24 cellular contexts compared by ENCODE assay signal in the genomic region with DNA sequence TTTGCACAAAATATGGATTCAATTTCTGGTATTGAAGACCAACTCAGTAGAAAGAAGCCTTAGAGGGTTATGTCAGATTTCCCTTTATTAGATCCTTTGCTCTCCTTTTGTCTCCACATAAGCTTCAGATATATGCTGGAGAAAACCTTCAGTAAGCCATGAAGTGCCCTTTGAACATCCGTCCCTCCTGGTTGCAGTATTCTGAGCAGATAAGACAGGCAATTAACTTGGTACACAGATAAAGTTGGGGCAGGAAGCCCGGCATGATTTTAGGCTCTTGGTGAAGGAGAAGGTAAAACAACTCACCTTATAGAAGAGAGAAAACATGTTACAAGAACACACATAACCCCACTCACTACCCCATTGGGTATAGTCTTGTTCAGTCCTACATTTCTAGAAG.
DNase-seq lines count a peak whose midpoint lies in the region; ATAC-seq and TF ChIP-seq lines count a peak whose summit lies in the region.
"Had no signal": no experiment of that assay in that cellular context is flagged by ENCODE, and none has a peak within 500 bp of the region (broad histone marks: within the 10 kb centered on the region; RNA-seq: fewer than 3 reads in every experiment).

No MANE protein-coding gene starts in this region.

- no peaks in the 10 kb centered on the region for H3K9me2 ChIP-seq in hepatocyte (replicated peaks; ENCODE audit: insufficient read depth)

- H3K4me1 Mint-ChIP-seq in neural progenitor cell: peaks cover 7% of the 10 kb centered on the region
- H3K4me1 Mint-ChIP-seq: CD14-positive monocyte; CD8-positive, alpha-beta memory T cell; GM23338 had no signal

- H3K4me3 ChIP-seq in hepatocyte: no peak overlapping the region
- H3K4me3 ChIP-seq in neural progenitor cell: no peak overlapping the region
- H3K4me3 ChIP-seq: A549; BLaER1 treated with 17β-estradiol and CSF1 and Interleukin-3, amounts not matched to agents 10 nM and 100 nM; GM12878; GM23338 had no signal

- no peak for ATAC-seq in GM19455 (IDR thresholded peaks at IDR 0.05; ENCODE audit: unreplicated experiment)
- ATAC-seq: A549, GM12878, GM23338, HCT116 had no signal

- H3K9me3 Mint-ChIP-seq in neural progenitor cell: no peaks in the 10 kb centered on the region
- H3K9me3 Mint-ChIP-seq: CD4-positive, alpha-beta T cell; GM23338; H9 had no signal

- no peaks in the 10 kb centered on the region for H3K36me3 Mint-ChIP-seq in neural progenitor cell
- H3K36me3 Mint-ChIP-seq: CD14-positive monocyte; CD8-positive, alpha-beta memory T cell had no signal

- H3K27me3 ChIP-seq in hepatocyte (no peaks in the 10 kb centered on the region), neural progenitor cell (no peaks in the 10 kb centered on the region)
- H3K27me3 ChIP-seq: BE2C; BLaER1 treated with 17β-estradiol and CSF1 and Interleukin-3, amounts not matched to agents 10 nM and 100 nM had no signal

- H3K27me3 Mint-ChIP-seq in neural progenitor cell (ENCODE audit: insufficient read depth, low read depth): no peaks in the 10 kb centered on the region

- no peak overlapping the region for H3K4me2 ChIP-seq in hepatocyte
- peak overlapping the region; percentile 60 for H3K4me2 ChIP-seq in neural progenitor cell
- H3K4me2 ChIP-seq: A549; BLaER1 treated with 17β-estradiol and CSF1 and Interleukin-3, amounts not matched to agents 10 nM and 100 nM; GM23338 had no signal

- H3F3A ChIP-seq in neural progenitor cell (ENCODE audit: low read depth): peaks cover 18% of the 10 kb centered on the region

- H4K20me1 ChIP-seq in hepatocyte (ENCODE audit: insufficient read depth, poor library complexity, severe bottlenecking) (no peaks in the 10 kb centered on the region), neural progenitor cell (ENCODE audit: low read depth) (no peaks in the 10 kb centered on the region)
- H4K20me1 ChIP-seq: BLaER1 treated with 17β-estradiol and CSF1 and Interleukin-3, amounts not matched to agents 10 nM and 100 nM had no signal

- no peak overlapping the region for H2AFZ ChIP-seq in hepatocyte
- peak overlapping the region; percentile 29 for H2AFZ ChIP-seq in neural progenitor cell (replicated peaks)

- H3K79me2 ChIP-seq in hepatocyte: no peaks in the 10 kb centered on the region
- no peaks in the 10 kb centered on the region for H3K79me2 ChIP-seq in neural progenitor cell (ENCODE audit: low read depth)

- peak; percentile 6 for DNase-seq in HuH-7 (ENCODE audit: low spot score)
- peak; percentile 43 for DNase-seq in hepatocyte (ENCODE audit: low spot score)
- no peak for DNase-seq in neural progenitor cell (ENCODE audit: low spot score)
- DNase-seq in NCI-H1930 (lab: John Stamatoyannopoulos, UW): no peak
- DNase-seq in T1000 (lab: John Stamatoyannopoulos, UW): no peak
- no peak for DNase-seq in iPS-NIHi7 (ENCODE audit: extremely low spot score)
- DNase-seq: 8988T; ACHN; AML-193; BE2C; CD4-positive, alpha-beta T cell; CD8-positive, alpha-beta memory T cell; DMS 273 treated with DMSO at 0.1 percent for 48 hours; DMS79; EL; GDM1; H9 had no signal

- H3K27ac Mint-ChIP-seq in neural progenitor cell: no peak overlapping the region
- H3K27ac Mint-ChIP-seq: CD4-positive, alpha-beta T cell; CD8-positive, alpha-beta memory T cell; GM23338 had no signal

- TF ChIP-seq CTCF in hepatocyte (IDR thresholded peaks at IDR 0.05; ENCODE audit: poor library complexity): no peak
- no peak for TF ChIP-seq CTCF in neural progenitor cell (IDR thresholded peaks at IDR 0.05)

- no peak overlapping the region for H3K9ac ChIP-seq in neural progenitor cell
- H3K9ac ChIP-seq: BLaER1 treated with 17β-estradiol and CSF1 and Interleukin-3, amounts not matched to agents 10 nM and 100 nM had no signal

- H3K4me1 ChIP-seq in hepatocyte (ENCODE audit: insufficient read depth) (peaks cover 13% of the 10 kb centered on the region), neural progenitor cell (peaks cover 27% of the 10 kb centered on the region)
- H3K4me1 ChIP-seq: A549; BE2C; BLaER1 treated with 17β-estradiol and CSF1 and Interleukin-3, amounts not matched to agents 10 nM and 100 nM had no signal

- H3K27ac ChIP-seq in hepatocyte (peak overlapping the region; percentile 89), neural progenitor cell (peak overlapping the region; percentile 73)
- H3K27ac ChIP-seq: A549; BLaER1 treated with 17β-estradiol and CSF1 and Interleukin-3, amounts not matched to agents 10 nM and 100 nM had no signal

- H3K9me3 ChIP-seq in hepatocyte (ENCODE audit: low read depth) (no peaks in the 10 kb centered on the region), neural progenitor cell (ENCODE audit: low read depth) (no peaks in the 10 kb centered on the region)
- H3K9me3 ChIP-seq: BE2C had no signal

- 51% methylated on average over 2 of the region's 2 CpGs for WGBS in hepatocyte (ENCODE audit: low lambda C conversion rate, missing lambda C conversion rate)

- H3K36me3 ChIP-seq in hepatocyte (replicated peaks; ENCODE audit: insufficient read depth, low read depth): no peaks in the 10 kb centered on the region
- H3K36me3 ChIP-seq in neural progenitor cell: no peaks in the 10 kb centered on the region
- H3K36me3 ChIP-seq: BE2C; BLaER1 treated with 17β-estradiol and CSF1 and Interleukin-3, amounts not matched to agents 10 nM and 100 nM had no signal

- no peak overlapping the region for H3K4me3 Mint-ChIP-seq in neural progenitor cell
- H3K4me3 Mint-ChIP-seq: CD14-positive monocyte; CD4-positive, alpha-beta T cell; CD8-positive, alpha-beta memory T cell; GM23338; H9 had no signal

Comparison
In these comparisons a context has a peak if more than half of its experiments do, and no peak if none do; other contexts are left out.
1. DNase-seq: peak in HuH-7 (single experiment) and hepatocyte (single experiment); none in neural progenitor cell (single experiment), NCI-H1930 (0 of 2), T1000 (single experiment) and iPS-NIHi7 (single experiment).